In genomic region chr19:30112171-30112570, GRCh38 we compare ENCODE assay signal across 1 cellular context.
TF ChIP-seq lines count a peak whose summit lies in the region.

No MANE protein-coding gene starts in this region.

TF ChIP-seq in HEK293, 187 proteins besides CTCF, POLR2A, EP300 and RAD21 (continued from another document):
- TF ChIP-seq REST (tag by site-specific recombination; IDR thresholded peaks at IDR 0.05), result peak; percentile 37; the same call in 1 of the 2 replicates
